Comparison of ENCODE assay signal across 16 cellular contexts in genomic region chr9:114225534-114226288, GRCh38.
DNase-seq lines count a peak whose midpoint lies in the region; ATAC-seq, FAIRE-seq and TF ChIP-seq lines count a peak whose summit lies in the region.
"Had no signal": no experiment of that assay in that cellular context is flagged by ENCODE, and none has a peak within 500 bp of the region (broad histone marks: within the 10 kb centered on the region; RNA-seq: fewer than 3 reads in every experiment).

No MANE protein-coding gene starts in this region.

- peak overlapping the region; percentile 16 for H3K9ac ChIP-seq in adipocyte (ENCODE audit: low read length)
- H3K9ac ChIP-seq in keratinocyte (ENCODE audit: control insufficient read depth, extremely low read depth, insufficient read depth, low read length): peak overlapping the region; percentile 25

- H2AFZ ChIP-seq in ACC112 (ENCODE audit: low read length, unreplicated experiment): no peak overlapping the region
- H2AFZ ChIP-seq in keratinocyte (ENCODE audit: control insufficient read depth, low read length): no peak overlapping the region

- H3K4me1 ChIP-seq in ACC112 (ENCODE audit: control insufficient read depth, insufficient read depth, low read length, unreplicated experiment) (peaks cover 38% of the 10 kb centered on the region), adipocyte (ENCODE audit: control insufficient read depth, insufficient read depth, low read length) (peaks cover 23% of the 10 kb centered on the region), keratinocyte (ENCODE audit: control insufficient read depth, extremely low read depth, insufficient read depth, low read length) (peaks cover 30% of the 10 kb centered on the region)

- DNase-seq in HTR-8/SVneo (ENCODE audit: insufficient read length, low spot score) (peak; percentile 31), adipocyte (ENCODE audit: low read depth) (no peak), keratinocyte (ENCODE audit: low read depth, low spot score) (no peak), left lobe of liver (ENCODE audit: low spot score) (no peak), KG1 (lab: John Stamatoyannopoulos, UW) (no peak), NCI-H2196 (lab: John Stamatoyannopoulos, UW; ENCODE audit: unreplicated experiment) (no peak)
- DNase-seq: activated CD8-positive, alpha-beta memory T cell treated with anti-CD3 and anti-CD28 coated beads, Interleukin-2, amount 50 U/mL, for 4 hours; NCI-H1092; NCI-H524; SIG-M5 had no signal

- dilution Hi-C loops in keratinocyte (cut with MboI; ENCODE audit: extremely low pct_ligation_motif_present, low sequenced_read_pairs): no loop called here

- FAIRE-seq in HTR-8/SVneo (lab: Jason Lieb, UNC): no peak
- peak; percentile 48 for FAIRE-seq in keratinocyte (lab: Jason Lieb, UNC)
- FAIRE-seq: colon, GM12891 had no signal

- H3K27me3 ChIP-seq in ACC112 (ENCODE audit: insufficient read depth, low read length) (no peaks in the 10 kb centered on the region), adipocyte (replicated peaks; ENCODE audit: control insufficient read depth, insufficient read depth, low read length) (no peaks in the 10 kb centered on the region), keratinocyte (ENCODE audit: control insufficient read depth, extremely low read depth, insufficient read depth, low read length) (no peaks in the 10 kb centered on the region)
- H3K27me3 ChIP-seq: gastroesophageal sphincter had no signal

- ATAC-seq in HG02885 (IDR thresholded peaks at IDR 0.05; ENCODE audit: poor library complexity, unreplicated experiment): no peak
- no peak for ATAC-seq in left lobe of liver
- ATAC-seq: activated naive CD4-positive, alpha-beta T cell treated with anti-CD3 and anti-CD28 coated beads, Interleukin-2, amount 50 U/mL, for 72 hours; gastroesophageal sphincter had no signal

- H3K27ac ChIP-seq in ACC112 (ENCODE audit: low read depth, low read length): peak overlapping the region; percentile 65
- peak overlapping the region; percentile 44 for H3K27ac ChIP-seq in keratinocyte (ENCODE audit: control insufficient read depth, insufficient read depth, low read length)
- H3K27ac ChIP-seq: gastroesophageal sphincter had no signal

- H3K79me2 ChIP-seq in ACC112 (ENCODE audit: control insufficient read depth, insufficient read depth, low read length, unreplicated experiment) (no peaks in the 10 kb centered on the region), keratinocyte (ENCODE audit: control insufficient read depth, insufficient read depth, low read length) (no peaks in the 10 kb centered on the region)

- H4K20me1 ChIP-seq in keratinocyte (ENCODE audit: control insufficient read depth, extremely low read depth, insufficient read depth, low read length): no peaks in the 10 kb centered on the region

- no peaks in the 10 kb centered on the region for H3K9me1 ChIP-seq in keratinocyte (ENCODE audit: control insufficient read depth, extremely low read depth, insufficient read depth, low read length)

- H3K36me3 ChIP-seq in ACC112 (ENCODE audit: insufficient read depth, low read length) (no peaks in the 10 kb centered on the region), adipocyte (ENCODE audit: control insufficient read depth, insufficient read depth, low read length, severe bottlenecking) (peaks cover 19% of the 10 kb centered on the region), keratinocyte (ENCODE audit: control insufficient read depth in 2 of 2, extremely low read depth in 1 of 2, insufficient read depth in 2 of 2, low read length in 2 of 2) (peaks cover 3 to 9% of the 10 kb centered on the region in 2 experiments)
- H3K36me3 ChIP-seq: gastroesophageal sphincter had no signal

- H3K4me3 ChIP-seq in ACC112 (ENCODE audit: low read depth, low read length): no peak overlapping the region
- H3K4me3 ChIP-seq in adipocyte (ENCODE audit: low read length): no peak overlapping the region
- H3K4me3 ChIP-seq in keratinocyte (ENCODE audit: control insufficient read depth in 2 of 3, extremely low read depth in 1 of 3, insufficient read depth in 2 of 3, low read depth in 1 of 3, low read length in 3 of 3): no peak overlapping the region
- H3K4me3 ChIP-seq: gastroesophageal sphincter had no signal

- H3K4me2 ChIP-seq in keratinocyte (ENCODE audit: control insufficient read depth, extremely low read depth, insufficient read depth, low read depth, low read length): peak overlapping the region; percentile 46

- no peak for TF ChIP-seq CTCF in keratinocyte (optimal IDR thresholded peaks at IDR 0.05 in 1 of 3, IDR thresholded peaks at IDR 0.05 in 1 of 3, conservative IDR thresholded peaks at IDR 0.05 in 1 of 3; ENCODE audit: extremely low read depth in 1 of 3, insufficient read depth in 2 of 3, low read length in 3 of 3)

- H3K9me3 ChIP-seq in adipocyte (ENCODE audit: control insufficient read depth, low read length): no peaks in the 10 kb centered on the region
- no peaks in the 10 kb centered on the region for H3K9me3 ChIP-seq in keratinocyte (ENCODE audit: control insufficient read depth, low read depth, low read length)
- H3K9me3 ChIP-seq: gastroesophageal sphincter had no signal
